1 cellular context compared by ENCODE assay signal in the genomic region with DNA sequence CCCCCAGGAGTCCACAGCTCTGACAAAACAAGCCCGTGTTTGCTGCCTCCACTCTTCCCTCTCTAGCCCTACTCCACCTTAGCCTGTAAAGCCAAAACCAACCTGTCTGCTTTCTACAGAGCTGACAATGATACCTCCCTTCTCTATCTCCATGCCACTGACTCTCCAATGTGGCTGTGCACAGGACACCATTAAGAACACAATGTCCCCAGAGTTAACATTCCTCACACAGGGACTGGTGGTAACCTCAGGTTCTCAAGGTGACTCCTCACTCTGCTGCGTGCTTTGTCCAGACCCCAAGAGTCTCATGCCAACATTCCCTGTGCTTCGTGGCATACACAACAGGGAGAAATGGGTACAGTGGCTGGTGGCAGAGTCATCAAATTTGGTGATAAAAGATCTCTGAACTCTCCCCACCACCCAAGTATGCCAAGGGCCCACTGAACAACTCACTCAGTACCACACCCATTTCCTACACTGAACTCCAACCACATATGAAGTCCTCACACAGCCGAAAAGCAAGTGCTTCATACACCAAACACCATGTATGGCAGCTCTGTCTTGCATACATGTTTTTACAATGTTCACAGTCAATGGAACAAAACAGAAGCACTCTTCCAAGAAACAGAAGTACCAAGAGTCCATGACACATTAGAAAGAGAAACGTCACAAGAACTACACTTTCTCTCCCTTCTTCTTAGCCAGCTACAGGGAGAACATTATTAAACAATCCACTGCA.
TF ChIP-seq lines count a peak whose summit lies in the region.

No MANE protein-coding gene starts in this region.

TF ChIP-seq in GM23338, 12 proteins besides CTCF, POLR2A, EP300 and RAD21 (continued from another document):
- TF ChIP-seq CREB1 (CRISPR knock-in tag; IDR thresholded peaks at IDR 0.05; ENCODE audit: low read depth) (no peak), NANOG (IDR thresholded peaks at IDR 0.05; ENCODE audit: borderline replicate concordance) (no peak), JUNB (IDR thresholded peaks at IDR 0.05; ENCODE audit: unreplicated experiment) (no peak), POLR2AphosphoS5 (IDR thresholded peaks at IDR 0.05; ENCODE audit: low read depth) (no peak), ZNF462 (CRISPR knock-in tag; IDR thresholded peaks at IDR 0.05) (no peak), REST (IDR thresholded peaks at IDR 0.05; ENCODE audit: unreplicated experiment) (no peak), ZNF114 (CRISPR knock-in tag; IDR thresholded peaks at IDR 0.05) (no peak), ZNF331 (CRISPR knock-in tag; IDR thresholded peaks at IDR 0.05; ENCODE audit: low read depth) (no peak)
- TF ChIP-seq, protein P1, sequence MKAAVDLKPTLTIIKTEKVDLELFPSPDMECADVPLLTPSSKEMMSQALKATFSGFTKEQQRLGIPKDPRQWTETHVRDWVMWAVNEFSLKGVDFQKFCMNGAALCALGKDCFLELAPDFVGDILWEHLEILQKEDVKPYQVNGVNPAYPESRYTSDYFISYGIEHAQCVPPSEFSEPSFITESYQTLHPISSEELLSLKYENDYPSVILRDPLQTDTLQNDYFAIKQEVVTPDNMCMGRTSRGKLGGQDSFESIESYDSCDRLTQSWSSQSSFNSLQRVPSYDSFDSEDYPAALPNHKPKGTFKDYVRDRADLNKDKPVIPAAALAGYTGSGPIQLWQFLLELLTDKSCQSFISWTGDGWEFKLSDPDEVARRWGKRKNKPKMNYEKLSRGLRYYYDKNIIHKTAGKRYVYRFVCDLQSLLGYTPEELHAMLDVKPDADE (IDR thresholded peaks at IDR 0.05), result no peak
TF ChIP-seq in GM23338: peak in this region for 0.
